Comparison of ENCODE assay signal across 1 cellular context in genomic region chr11:12640926-12641849, GRCh38.
TF ChIP-seq lines count a peak whose summit lies in the region.

No MANE protein-coding gene starts in this region.

TF ChIP-seq in HepG2, 621 proteins besides CTCF, POLR2A, EP300 and RAD21 (continued from another document):
- no peak for TF ChIP-seq PITX1 (CRISPR knock-in tag; IDR thresholded peaks at IDR 0.05)
- peak; percentile 23; the same call in 1 of the 2 replicates for TF ChIP-seq PATZ1 (CRISPR knock-in tag; IDR thresholded peaks at IDR 0.05)
- peak; percentile 43; the same call in 1 of the 2 replicates for TF ChIP-seq ZNF644 (CRISPR knock-in tag; IDR thresholded peaks at IDR 0.05; ENCODE audit: low read depth)
- TF ChIP-seq ZBTB25 (CRISPR knock-in tag; IDR thresholded peaks at IDR 0.05), result no peak
- no peak for TF ChIP-seq SIN3A (IDR thresholded peaks at IDR 0.05; ENCODE audit: borderline replicate concordance, low read depth, low read length)
- no peak for TF ChIP-seq GZF1 (CRISPR knock-in tag; IDR thresholded peaks at IDR 0.05)
- TF ChIP-seq ZNF891 (CRISPR knock-in tag; IDR thresholded peaks at IDR 0.05), result no peak
- no peak for TF ChIP-seq SRSF9 (IDR thresholded peaks at IDR 0.05; ENCODE audit: borderline replicate concordance, insufficient read depth, low read depth, low read length, poor library complexity, severe bottlenecking)
- TF ChIP-seq SP5 (CRISPR knock-in tag; IDR thresholded peaks at IDR 0.05; ENCODE audit: borderline replicate concordance, low read depth), result no peak
- no peak for TF ChIP-seq ATAD3A (CRISPR knock-in tag; IDR thresholded peaks at IDR 0.05)
- no peak for TF ChIP-seq ELF3 (CRISPR knock-in tag; IDR thresholded peaks at IDR 0.05)
- no peak for TF ChIP-seq ZNF558 (CRISPR knock-in tag; IDR thresholded peaks at IDR 0.05; ENCODE audit: borderline replicate concordance)
- no peak for TF ChIP-seq SMARCE1 (IDR thresholded peaks at IDR 0.05; ENCODE audit: borderline replicate concordance)
- TF ChIP-seq ZBTB21 (CRISPR knock-in tag; IDR thresholded peaks at IDR 0.05), result no peak
- no peak for TF ChIP-seq NFATC3 (CRISPR knock-in tag; IDR thresholded peaks at IDR 0.05)
- no peak for TF ChIP-seq RXRB (CRISPR knock-in tag; IDR thresholded peaks at IDR 0.05; ENCODE audit: borderline replicate concordance)
- TF ChIP-seq ZBTB42 (CRISPR knock-in tag; IDR thresholded peaks at IDR 0.05), result no peak
- no peak for TF ChIP-seq ZNF264 (CRISPR knock-in tag; IDR thresholded peaks at IDR 0.05)
- no peak for TF ChIP-seq CHD4 (IDR thresholded peaks at IDR 0.05; ENCODE audit: borderline replicate concordance, low read length)
- no peak for TF ChIP-seq NFKB2 (CRISPR knock-in tag; IDR thresholded peaks at IDR 0.05; ENCODE audit: borderline replicate concordance)
- no peak for TF ChIP-seq CREB1 (IDR thresholded peaks at IDR 0.05)
- no peak for TF ChIP-seq CREB1 (CRISPR knock-in tag; IDR thresholded peaks at IDR 0.05)
- no peak for TF ChIP-seq SMARCC2 (IDR thresholded peaks at IDR 0.05)
- no peak for TF ChIP-seq ZNF468 (CRISPR knock-in tag; IDR thresholded peaks at IDR 0.05)
- TF ChIP-seq MTF1 (CRISPR knock-in tag; IDR thresholded peaks at IDR 0.05), result no peak
